ENCODE assay signal across 1 cellular context in the genomic region with DNA sequence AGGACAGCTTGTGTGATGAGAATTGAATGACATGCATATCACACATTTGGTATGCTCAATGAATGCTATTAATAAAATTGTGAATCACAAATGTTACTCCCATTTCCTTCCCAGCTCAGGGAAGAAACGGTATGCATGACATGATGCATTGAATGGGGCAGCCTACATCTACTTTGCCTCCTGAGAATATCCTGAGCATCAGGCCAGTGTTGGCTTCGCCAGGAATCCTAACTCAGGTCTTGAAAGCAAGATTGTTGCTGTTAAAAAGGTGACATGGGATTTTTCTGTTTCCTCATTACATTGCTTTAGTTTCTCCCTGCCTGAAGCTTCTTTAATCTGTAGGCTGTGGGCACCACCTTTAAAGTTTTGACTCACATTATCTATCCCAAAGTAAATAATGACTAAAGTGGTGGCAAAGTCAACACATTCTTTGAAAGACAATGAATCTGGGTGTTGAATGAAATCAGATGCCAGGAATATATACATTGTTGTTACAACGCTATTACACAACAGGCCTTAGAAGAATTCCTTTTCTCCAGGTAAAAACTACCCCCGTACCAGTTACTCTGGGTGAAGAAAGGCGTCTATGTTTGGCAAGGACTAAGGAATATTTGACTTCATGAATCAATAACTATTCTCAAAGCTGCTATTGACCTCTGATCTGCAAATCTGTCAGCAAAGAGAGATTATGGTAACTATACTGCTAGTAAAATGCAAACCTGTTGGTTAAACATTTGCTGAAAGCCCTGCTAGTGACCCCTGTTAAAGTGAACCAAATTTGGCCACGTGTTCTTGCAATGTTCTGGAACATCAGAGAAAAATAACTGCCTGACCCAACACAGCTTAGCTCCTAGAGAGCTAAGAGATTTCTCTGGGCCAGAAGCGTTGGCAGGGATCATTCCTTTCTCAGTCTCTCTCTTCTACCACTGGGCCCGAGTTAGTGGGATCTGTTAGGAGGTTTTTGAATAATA.
TF ChIP-seq lines count a peak whose summit lies in the region.

No MANE protein-coding gene starts in this region.

TF ChIP-seq in HepG2, 621 proteins besides CTCF, POLR2A, EP300 and RAD21 (continued from another document and continues in another):
- TF ChIP-seq, protein P1, sequence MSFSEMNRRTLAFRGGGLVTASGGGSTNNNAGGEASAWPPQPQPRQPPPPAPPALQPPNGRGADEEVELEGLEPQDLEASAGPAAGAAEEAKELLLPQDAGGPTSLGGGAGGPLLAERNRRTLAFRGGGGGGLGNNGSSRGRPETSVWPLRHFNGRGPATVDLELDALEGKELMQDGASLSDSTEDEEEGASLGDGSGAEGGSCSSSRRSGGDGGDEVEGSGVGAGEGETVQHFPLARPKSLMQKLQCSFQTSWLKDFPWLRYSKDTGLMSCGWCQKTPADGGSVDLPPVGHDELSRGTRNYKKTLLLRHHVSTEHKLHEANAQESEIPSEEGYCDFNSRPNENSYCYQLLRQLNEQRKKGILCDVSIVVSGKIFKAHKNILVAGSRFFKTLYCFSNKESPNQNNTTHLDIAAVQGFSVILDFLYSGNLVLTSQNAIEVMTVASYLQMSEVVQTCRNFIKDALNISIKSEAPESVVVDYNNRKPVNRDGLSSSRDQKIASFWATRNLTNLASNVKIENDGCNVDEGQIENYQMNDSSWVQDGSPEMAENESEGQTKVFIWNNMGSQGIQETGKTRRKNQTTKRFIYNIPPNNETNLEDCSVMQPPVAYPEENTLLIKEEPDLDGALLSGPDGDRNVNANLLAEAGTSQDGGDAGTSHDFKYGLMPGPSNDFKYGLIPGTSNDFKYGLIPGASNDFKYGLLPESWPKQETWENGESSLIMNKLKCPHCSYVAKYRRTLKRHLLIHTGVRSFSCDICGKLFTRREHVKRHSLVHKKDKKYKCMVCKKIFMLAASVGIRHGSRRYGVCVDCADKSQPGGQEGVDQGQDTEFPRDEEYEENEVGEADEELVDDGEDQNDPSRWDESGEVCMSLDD (CRISPR knock-in tag; IDR thresholded peaks at IDR 0.05; ENCODE audit: borderline replicate concordance), result no peak; the same call in 1 of the 2 replicates
- TF ChIP-seq JUN (CRISPR knock-in tag; IDR thresholded peaks at IDR 0.05), result peak; percentile 91
- TF ChIP-seq, protein P2, sequence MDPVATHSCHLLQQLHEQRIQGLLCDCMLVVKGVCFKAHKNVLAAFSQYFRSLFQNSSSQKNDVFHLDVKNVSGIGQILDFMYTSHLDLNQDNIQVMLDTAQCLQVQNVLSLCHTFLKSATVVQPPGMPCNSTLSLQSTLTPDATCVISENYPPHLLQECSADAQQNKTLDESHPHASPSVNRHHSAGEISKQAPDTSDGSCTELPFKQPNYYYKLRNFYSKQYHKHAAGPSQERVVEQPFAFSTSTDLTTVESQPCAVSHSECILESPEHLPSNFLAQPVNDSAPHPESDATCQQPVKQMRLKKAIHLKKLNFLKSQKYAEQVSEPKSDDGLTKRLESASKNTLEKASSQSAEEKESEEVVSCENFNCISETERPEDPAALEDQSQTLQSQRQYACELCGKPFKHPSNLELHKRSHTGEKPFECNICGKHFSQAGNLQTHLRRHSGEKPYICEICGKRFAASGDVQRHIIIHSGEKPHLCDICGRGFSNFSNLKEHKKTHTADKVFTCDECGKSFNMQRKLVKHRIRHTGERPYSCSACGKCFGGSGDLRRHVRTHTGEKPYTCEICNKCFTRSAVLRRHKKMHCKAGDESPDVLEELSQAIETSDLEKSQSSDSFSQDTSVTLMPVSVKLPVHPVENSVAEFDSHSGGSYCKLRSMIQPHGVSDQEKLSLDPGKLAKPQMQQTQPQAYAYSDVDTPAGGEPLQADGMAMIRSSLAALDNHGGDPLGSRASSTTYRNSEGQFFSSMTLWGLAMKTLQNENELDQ (CRISPR knock-in tag; IDR thresholded peaks at IDR 0.05; ENCODE audit: borderline replicate concordance), result no peak
- TF ChIP-seq ZNF780A (CRISPR knock-in tag; IDR thresholded peaks at IDR 0.05), result no peak
- TF ChIP-seq FOSL2 (CRISPR knock-in tag; IDR thresholded peaks at IDR 0.05), result peak; percentile 81; the same call in 1 of the 2 replicates
- TF ChIP-seq ZNF562 (CRISPR knock-in tag; IDR thresholded peaks at IDR 0.05; ENCODE audit: borderline replicate concordance), result no peak
- TF ChIP-seq, protein P3, sequence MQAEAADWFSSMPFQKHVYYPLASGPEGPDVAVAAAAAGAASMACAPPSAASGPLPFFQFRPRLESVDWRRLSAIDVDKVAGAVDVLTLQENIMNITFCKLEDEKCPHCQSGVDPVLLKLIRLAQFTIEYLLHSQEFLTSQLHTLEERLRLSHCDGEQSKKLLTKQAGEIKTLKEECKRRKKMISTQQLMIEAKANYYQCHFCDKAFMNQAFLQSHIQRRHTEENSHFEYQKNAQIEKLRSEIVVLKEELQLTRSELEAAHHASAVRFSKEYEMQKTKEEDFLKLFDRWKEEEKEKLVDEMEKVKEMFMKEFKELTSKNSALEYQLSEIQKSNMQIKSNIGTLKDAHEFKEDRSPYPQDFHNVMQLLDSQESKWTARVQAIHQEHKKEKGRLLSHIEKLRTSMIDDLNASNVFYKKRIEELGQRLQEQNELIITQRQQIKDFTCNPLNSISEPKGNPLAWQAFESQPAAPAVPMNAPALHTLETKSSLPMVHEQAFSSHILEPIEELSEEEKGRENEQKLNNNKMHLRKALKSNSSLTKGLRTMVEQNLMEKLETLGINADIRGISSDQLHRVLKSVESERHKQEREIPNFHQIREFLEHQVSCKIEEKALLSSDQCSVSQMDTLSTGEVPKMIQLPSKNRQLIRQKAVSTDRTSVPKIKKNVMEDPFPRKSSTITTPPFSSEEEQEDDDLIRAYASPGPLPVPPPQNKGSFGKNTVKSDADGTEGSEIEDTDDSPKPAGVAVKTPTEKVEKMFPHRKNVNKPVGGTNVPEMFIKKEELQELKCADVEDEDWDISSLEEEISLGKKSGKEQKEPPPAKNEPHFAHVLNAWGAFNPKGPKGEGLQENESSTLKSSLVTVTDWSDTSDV (CRISPR knock-in tag; IDR thresholded peaks at IDR 0.05), result no peak
- TF ChIP-seq, protein P4, sequence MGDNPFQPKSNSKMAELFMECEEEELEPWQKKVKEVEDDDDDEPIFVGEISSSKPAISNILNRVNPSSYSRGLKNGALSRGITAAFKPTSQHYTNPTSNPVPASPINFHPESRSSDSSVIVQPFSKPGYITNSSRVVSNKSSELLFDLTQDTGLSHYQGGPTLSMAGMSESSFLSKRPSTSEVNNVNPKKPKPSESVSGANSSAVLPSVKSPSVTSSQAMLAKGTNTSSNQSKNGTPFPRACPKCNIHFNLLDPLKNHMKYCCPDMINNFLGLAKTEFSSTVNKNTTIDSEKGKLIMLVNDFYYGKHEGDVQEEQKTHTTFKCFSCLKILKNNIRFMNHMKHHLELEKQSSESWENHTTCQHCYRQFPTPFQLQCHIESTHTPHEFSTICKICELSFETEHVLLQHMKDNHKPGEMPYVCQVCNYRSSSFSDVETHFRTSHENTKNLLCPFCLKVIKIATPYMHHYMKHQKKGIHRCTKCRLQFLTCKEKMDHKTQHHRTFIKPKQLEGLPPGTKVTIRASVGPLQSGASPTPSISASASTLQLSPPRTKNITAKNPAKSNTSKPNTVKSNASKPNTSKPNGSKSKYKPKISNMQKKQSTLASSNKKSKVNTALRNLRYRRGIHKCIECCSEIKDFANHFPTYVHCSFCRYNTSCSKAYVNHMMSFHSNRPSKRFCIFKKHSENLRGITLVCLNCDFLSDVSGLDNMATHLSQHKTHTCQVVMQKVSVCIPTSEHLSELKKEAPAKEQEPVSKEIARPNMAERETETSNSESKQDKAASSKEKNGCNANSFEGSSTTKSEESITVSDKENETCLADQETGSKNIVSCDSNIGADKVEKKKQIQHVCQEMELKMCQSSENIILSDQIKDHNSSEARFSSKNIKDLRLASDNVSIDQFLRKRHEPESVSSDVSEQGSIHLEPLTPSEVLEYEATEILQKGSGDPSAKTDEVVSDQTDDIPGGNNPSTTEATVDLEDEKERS (CRISPR knock-in tag; IDR thresholded peaks at IDR 0.05), result no peak
- TF ChIP-seq, protein P5, sequence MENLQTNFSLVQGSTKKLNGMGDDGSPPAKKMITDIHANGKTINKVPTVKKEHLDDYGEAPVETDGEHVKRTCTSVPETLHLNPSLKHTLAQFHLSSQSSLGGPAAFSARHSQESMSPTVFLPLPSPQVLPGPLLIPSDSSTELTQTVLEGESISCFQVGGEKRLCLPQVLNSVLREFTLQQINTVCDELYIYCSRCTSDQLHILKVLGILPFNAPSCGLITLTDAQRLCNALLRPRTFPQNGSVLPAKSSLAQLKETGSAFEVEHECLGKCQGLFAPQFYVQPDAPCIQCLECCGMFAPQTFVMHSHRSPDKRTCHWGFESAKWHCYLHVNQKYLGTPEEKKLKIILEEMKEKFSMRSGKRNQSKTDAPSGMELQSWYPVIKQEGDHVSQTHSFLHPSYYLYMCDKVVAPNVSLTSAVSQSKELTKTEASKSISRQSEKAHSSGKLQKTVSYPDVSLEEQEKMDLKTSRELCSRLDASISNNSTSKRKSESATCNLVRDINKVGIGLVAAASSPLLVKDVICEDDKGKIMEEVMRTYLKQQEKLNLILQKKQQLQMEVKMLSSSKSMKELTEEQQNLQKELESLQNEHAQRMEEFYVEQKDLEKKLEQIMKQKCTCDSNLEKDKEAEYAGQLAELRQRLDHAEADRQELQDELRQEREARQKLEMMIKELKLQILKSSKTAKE (CRISPR knock-in tag; IDR thresholded peaks at IDR 0.05; ENCODE audit: borderline replicate concordance), result peak; percentile 65; the same call in 1 of the 2 replicates
- TF ChIP-seq, protein P6, sequence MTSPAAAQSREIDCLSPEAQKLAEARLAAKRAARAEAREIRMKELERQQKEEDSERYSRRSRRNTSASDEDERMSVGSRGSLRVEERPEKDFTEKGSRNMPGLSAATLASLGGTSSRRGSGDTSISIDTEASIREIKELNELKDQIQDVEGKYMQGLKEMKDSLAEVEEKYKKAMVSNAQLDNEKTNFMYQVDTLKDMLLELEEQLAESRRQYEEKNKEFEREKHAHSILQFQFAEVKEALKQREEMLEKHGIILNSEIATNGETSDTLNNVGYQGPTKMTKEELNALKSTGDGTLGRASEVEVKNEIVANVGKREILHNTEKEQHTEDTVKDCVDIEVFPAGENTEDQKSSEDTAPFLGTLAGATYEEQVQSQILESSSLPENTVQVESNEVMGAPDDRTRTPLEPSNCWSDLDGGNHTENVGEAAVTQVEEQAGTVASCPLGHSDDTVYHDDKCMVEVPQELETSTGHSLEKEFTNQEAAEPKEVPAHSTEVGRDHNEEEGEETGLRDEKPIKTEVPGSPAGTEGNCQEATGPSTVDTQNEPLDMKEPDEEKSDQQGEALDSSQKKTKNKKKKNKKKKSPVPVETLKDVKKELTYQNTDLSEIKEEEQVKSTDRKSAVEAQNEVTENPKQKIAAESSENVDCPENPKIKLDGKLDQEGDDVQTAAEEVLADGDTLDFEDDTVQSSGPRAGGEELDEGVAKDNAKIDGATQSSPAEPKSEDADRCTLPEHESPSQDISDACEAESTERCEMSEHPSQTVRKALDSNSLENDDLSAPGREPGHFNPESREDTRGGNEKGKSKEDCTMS (CRISPR knock-in tag; conservative IDR thresholded peaks at IDR 0.05), result no peak
- TF ChIP-seq TCF7L2 (IDR thresholded peaks at IDR 0.05; ENCODE audit: low read depth, low read length), result peak; percentile 87
- 0 out of 2 replicates have a peak, but pooled peaks have one; percentile 18 for TF ChIP-seq ZNF3 (CRISPR knock-in tag; IDR thresholded peaks at IDR 0.05)
- no peak for TF ChIP-seq RFX3 (CRISPR knock-in tag; IDR thresholded peaks at IDR 0.05)
- TF ChIP-seq ZIK1 (CRISPR knock-in tag; IDR thresholded peaks at IDR 0.05; ENCODE audit: borderline replicate concordance, low read depth), result no peak
- TF ChIP-seq ZFP82 (CRISPR knock-in tag; IDR thresholded peaks at IDR 0.05; ENCODE audit: borderline replicate concordance), result peak; percentile 58; the same call in 1 of the 2 replicates
- TF ChIP-seq RFX5 (IDR thresholded peaks at IDR 0.05; ENCODE audit: low read depth, low read length), result no peak
- TF ChIP-seq ZZZ3 (CRISPR knock-in tag; IDR thresholded peaks at IDR 0.05; ENCODE audit: borderline replicate concordance), result no peak
- TF ChIP-seq, protein P7, sequence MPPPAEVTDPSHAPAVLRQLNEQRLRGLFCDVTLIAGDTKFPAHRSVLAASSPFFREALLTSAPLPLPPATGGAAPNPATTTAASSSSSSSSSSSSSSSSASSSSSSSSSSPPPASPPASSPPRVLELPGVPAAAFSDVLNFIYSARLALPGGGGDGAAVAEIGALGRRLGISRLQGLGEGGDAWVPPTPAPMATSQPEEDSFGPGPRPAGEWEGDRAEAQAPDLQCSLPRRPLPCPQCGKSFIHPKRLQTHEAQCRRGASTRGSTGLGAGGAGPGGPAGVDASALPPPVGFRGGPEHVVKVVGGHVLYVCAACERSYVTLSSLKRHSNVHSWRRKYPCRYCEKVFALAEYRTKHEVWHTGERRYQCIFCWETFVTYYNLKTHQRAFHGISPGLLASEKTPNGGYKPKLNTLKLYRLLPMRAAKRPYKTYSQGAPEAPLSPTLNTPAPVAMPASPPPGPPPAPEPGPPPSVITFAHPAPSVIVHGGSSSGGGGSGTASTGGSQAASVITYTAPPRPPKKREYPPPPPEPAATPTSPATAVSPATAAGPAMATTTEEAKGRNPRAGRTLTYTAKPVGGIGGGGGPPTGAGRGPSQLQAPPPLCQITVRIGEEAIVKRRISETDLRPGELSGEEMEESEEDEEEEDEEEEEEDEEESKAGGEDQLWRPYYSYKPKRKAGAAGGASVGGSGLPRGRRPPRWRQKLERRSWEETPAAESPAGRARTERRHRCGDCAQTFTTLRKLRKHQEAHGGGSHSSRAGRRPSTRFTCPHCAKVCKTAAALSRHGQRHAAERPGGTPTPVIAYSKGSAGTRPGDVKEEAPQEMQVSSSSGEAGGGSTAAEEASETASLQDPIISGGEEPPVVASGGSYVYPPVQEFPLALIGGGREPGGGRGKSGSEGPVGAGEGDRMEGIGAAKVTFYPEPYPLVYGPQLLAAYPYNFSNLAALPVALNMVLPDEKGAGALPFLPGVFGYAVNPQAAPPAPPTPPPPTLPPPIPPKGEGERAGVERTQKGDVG (CRISPR knock-in tag; IDR thresholded peaks at IDR 0.05; ENCODE audit: borderline replicate concordance), result no peak
